Comparison of ENCODE assay signal across 13 cellular contexts in the genomic region with DNA sequence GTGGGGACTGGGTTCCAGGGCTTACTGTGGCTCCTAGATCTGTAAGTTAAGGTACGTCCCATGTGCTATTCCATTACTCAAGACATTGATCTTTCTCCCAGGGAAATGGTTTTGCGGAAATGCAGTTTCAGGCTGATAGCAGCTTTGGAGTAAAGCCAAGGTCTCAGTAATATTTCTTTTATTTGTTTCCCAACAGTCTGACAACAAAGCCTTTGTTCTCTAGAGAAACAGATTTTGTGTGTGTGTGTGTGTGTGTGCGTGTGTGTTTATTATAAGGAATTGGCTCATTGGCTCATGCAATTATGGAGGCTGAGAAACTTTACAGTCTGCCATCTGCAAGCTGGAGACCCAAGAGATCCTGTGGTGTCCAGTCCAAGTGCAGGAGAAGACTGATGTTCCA.
"Had no signal": no experiment of that assay in that cellular context is flagged by ENCODE, and none has a peak within 500 bp of the region (broad histone marks: within the 10 kb centered on the region; RNA-seq: fewer than 3 reads in every experiment).

No MANE protein-coding gene starts in this region.

- ATAC-seq: activated CD8-positive, alpha-beta memory T cell treated with anti-CD3 and anti-CD28 coated beads, Interleukin-2, amount 10 ng/mL, durations not matched to agents 7 days and 5 days; lower lobe of right lung; natural killer cell; SK-N-SH treated with all-trans-retinoic acid at 6 μM for 48 hours; T-helper 17 cell had no signal

- H3K4me1 ChIP-seq: lower lobe of right lung had no signal

- H3K9me3 ChIP-seq: lower lobe of right lung had no signal

- DNase-seq: activated CD4-positive, alpha-beta T cell treated with anti-CD3 and anti-CD28 coated beads, Interleukin-2, amount 50 U/mL, for 48 hours; activated CD4-positive, CD25-positive, alpha-beta regulatory T cell; activated CD8-positive, alpha-beta memory T cell treated with anti-CD3 and anti-CD28 coated beads, Interleukin-2, amount 10 ng/mL, durations not matched to agents 7 days and 5 days; activated effector memory CD4-positive, alpha-beta T cell treated with Interleukin-2 at 50 U/mL for 16 hours; activated T-cell treated with anti-CD3 and anti-CD28 coated beads, Interleukin-2, amount 50 U/mL, for 24 hours; amniotic stem cell; brain microvascular endothelial cell; lower lobe of right lung; natural killer cell; Right ventricle myocardium superior; T-helper 17 cell; trophoblast cell had no signal

- H3K36me3 ChIP-seq: brain microvascular endothelial cell, lower lobe of right lung had no signal

- H3K27me3 ChIP-seq: brain microvascular endothelial cell had no signal

- H3K4me3 ChIP-seq: lower lobe of right lung had no signal

- H3K27ac ChIP-seq: brain microvascular endothelial cell, lower lobe of right lung had no signal
